Comparison of ENCODE assay signal across 16 cellular contexts in the genomic region with DNA sequence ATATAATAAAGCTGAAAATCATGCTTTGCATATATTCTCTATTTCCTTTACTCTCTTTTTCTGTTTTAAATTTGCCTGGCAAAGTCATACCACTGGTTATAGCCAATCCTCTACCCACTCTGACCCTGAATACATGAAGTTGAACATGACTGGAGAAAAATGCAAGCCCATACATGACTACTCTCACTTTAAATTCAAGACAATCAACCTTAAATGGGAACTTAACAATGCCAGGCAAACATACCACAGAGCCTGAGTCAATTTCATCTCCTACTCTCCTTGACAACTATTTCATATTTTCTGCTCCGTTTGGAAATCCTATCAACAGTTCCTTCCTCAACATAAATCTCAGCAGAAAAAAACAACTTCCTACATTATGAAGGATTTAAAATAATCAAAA. TPM values are rescaled to one million over a fixed set of nuclear protein-coding genes. Genes with fewer than 3 reads are reported as not detected.
DNase-seq lines count a peak whose midpoint lies in the region; ATAC-seq and TF ChIP-seq lines count a peak whose summit lies in the region.
"Had no signal": no experiment of that assay in that cellular context is flagged by ENCODE, and none has a peak within 500 bp of the region (broad histone marks: within the 10 kb centered on the region; RNA-seq: fewer than 3 reads in every experiment).

No MANE protein-coding gene starts in this region.

- H3K27ac ChIP-seq in RWPE1 (no peak overlapping the region), mammary epithelial cell (ENCODE audit: insufficient read depth, low read depth, low read length) (peak overlapping the region; percentile 90), foreskin keratinocyte (peak overlapping the region; percentile 90)
- H3K27ac ChIP-seq: A549 had no signal

- no TSS peak for BruUV-seq in mammary epithelial cell (replicated peaks; lab: Mats Ljungman, UMichigan)

- no peaks in the 10 kb centered on the region for H3K36me3 ChIP-seq in mammary epithelial cell (ENCODE audit: insufficient read depth, low read length)

- H3K9ac ChIP-seq in mammary epithelial cell (ENCODE audit: insufficient read depth, low read length): no peak overlapping the region

- no peaks in the 10 kb centered on the region for H3K79me2 ChIP-seq in mammary epithelial cell (ENCODE audit: insufficient read depth, low read length)

- intact Hi-C loops in mammary epithelial cell (cut with micrococcal nuclease): no loop called here

- 0% methylated on average over 1 of the region's 1 CpG for WGBS in mammary epithelial cell (ENCODE audit: low coverage, missing lambda C conversion rate)

- H3K9me3 ChIP-seq in mammary epithelial cell (replicated peaks; ENCODE audit: insufficient read depth, low read length): no peaks in the 10 kb centered on the region
- H3K9me3 ChIP-seq: A549 had no signal

- POLR2A ChIA-PET in RWPE1 (lab: Yijun Ruan, JAX; ENCODE audit: low non-redundant PET): no interaction called here
- POLR2A ChIA-PET in activated CD8-positive, alpha-beta T cell treated with anti-CD3 and anti-CD28 coated beads, Interleukin-2, amount 10 ng/mL, durations not matched to agents 7 days and 5 days (lab: Charles Lee): no interaction called here

- peak; percentile 36 for DNase-seq in RWPE1 (ENCODE audit: low spot score)
- peak; percentile 86 for DNase-seq in mammary epithelial cell
- DNase-seq in foreskin keratinocyte: peak; percentile 85 to 93
- DNase-seq in SW480 (ENCODE audit: low spot score): no peak
- no peak for DNase-seq in activated CD8-positive, alpha-beta T cell treated with anti-CD3 and anti-CD28 coated beads, Interleukin-2, amount 10 ng/mL, durations not matched to agents 7 days and 5 days
- DNase-seq: CD8-positive, alpha-beta T cell; COR-L47; DND-41; GDM1; GOT3; H9 had no signal

- no peaks in the 10 kb centered on the region for H3K9me3 Mint-ChIP-seq in activated CD8-positive, alpha-beta T cell treated with anti-CD3 and anti-CD28 coated beads, Interleukin-2, amount 10 ng/mL, durations not matched to agents 7 days and 5 days (ENCODE audit: insufficient read depth)
- H3K9me3 Mint-ChIP-seq: CD8-positive, alpha-beta T cell; H9 had no signal

- no peaks in the 10 kb centered on the region for H3K36me3 Mint-ChIP-seq in activated CD8-positive, alpha-beta T cell treated with anti-CD3 and anti-CD28 coated beads, Interleukin-2, amount 10 ng/mL, durations not matched to agents 7 days and 5 days (ENCODE audit: low read depth)
- H3K36me3 Mint-ChIP-seq: CD14-positive monocyte; CD8-positive, alpha-beta T cell had no signal

- in situ Hi-C loops in mammary epithelial cell (cut with MboI; ENCODE audit: low sequenced_read_pairs in 2 of 2): no loop called here

- dilution Hi-C loops in mammary epithelial cell (cut with HindIII; ENCODE audit: low sequenced_read_pairs): no loop called here

- peak overlapping the region; percentile 33 for H3K4me2 ChIP-seq in mammary epithelial cell (ENCODE audit: insufficient read depth, low read depth, low read length)
- H3K4me2 ChIP-seq: A549 had no signal

- H3K27me3 Mint-ChIP-seq in activated CD8-positive, alpha-beta T cell treated with anti-CD3 and anti-CD28 coated beads, Interleukin-2, amount 10 ng/mL, durations not matched to agents 7 days and 5 days (ENCODE audit: low read depth): no peaks in the 10 kb centered on the region

- peak overlapping the region; percentile 62 for H2AFZ ChIP-seq in mammary epithelial cell (ENCODE audit: low read depth, low read length)

- H3K4me3 Mint-ChIP-seq in activated CD8-positive, alpha-beta T cell treated with anti-CD3 and anti-CD28 coated beads, Interleukin-2, amount 10 ng/mL, durations not matched to agents 7 days and 5 days: no peak overlapping the region
- H3K4me3 Mint-ChIP-seq: CD14-positive monocyte; CD8-positive, alpha-beta T cell; H9 had no signal

- no peak overlapping the region for H3K4me3 ChIP-seq in mammary epithelial cell (replicated peaks in 1 of 3; ENCODE audit: insufficient read depth in 1 of 3, low read depth in 2 of 3, low read length in 3 of 3)
- H3K4me3 ChIP-seq: A549 had no signal

- TF ChIP-seq CTCF in RWPE1 (conservative IDR thresholded peaks at IDR 0.05; ENCODE audit: low read depth) (no peak), mammary epithelial cell (conservative IDR thresholded peaks at IDR 0.05 in 1 of 2, IDR thresholded peaks at IDR 0.05 in 1 of 2; ENCODE audit: extremely low read depth in 1 of 2, insufficient read depth in 1 of 2, low read depth in 1 of 2, low read length in 2 of 2) (no peak), foreskin keratinocyte (conservative IDR thresholded peaks at IDR 0.05) (no peak)

- peaks cover 20% of the 10 kb centered on the region for H3K4me1 ChIP-seq in mammary epithelial cell (ENCODE audit: insufficient read depth, low read length)
- H3K4me1 ChIP-seq in foreskin keratinocyte: peaks cover 9% of the 10 kb centered on the region
- H3K4me1 ChIP-seq: A549 had no signal

- H3K27me3 ChIP-seq in mammary epithelial cell (ENCODE audit: insufficient read depth, low read length) (no peaks in the 10 kb centered on the region), foreskin keratinocyte (no peaks in the 10 kb centered on the region)

- H3K4me1 Mint-ChIP-seq in activated CD8-positive, alpha-beta T cell treated with anti-CD3 and anti-CD28 coated beads, Interleukin-2, amount 10 ng/mL, durations not matched to agents 7 days and 5 days (ENCODE audit: low read depth): no peaks in the 10 kb centered on the region
- H3K4me1 Mint-ChIP-seq: CD14-positive monocyte, H9 had no signal

- H4K20me1 ChIP-seq in mammary epithelial cell (ENCODE audit: insufficient read depth, low read length): no peaks in the 10 kb centered on the region

- no peak overlapping the region for H3K27ac Mint-ChIP-seq in activated CD8-positive, alpha-beta T cell treated with anti-CD3 and anti-CD28 coated beads, Interleukin-2, amount 10 ng/mL, durations not matched to agents 7 days and 5 days
- H3K27ac Mint-ChIP-seq: CD14-positive monocyte; CD8-positive, alpha-beta T cell; H9 had no signal

- ATAC-seq in foreskin keratinocyte (peak; percentile 90), HG03108 (IDR thresholded peaks at IDR 0.05; ENCODE audit: unreplicated experiment) (no peak)
- ATAC-seq in activated CD8-positive, alpha-beta T cell treated with anti-CD3 and anti-CD28 coated beads, Interleukin-2, amount 10 ng/mL, durations not matched to agents 7 days and 5 days: no peak
- ATAC-seq: A549; CD8-positive, alpha-beta T cell; HepG2 had no signal

- CTCF ChIA-PET in RWPE1 (lab: Yijun Ruan, JAX): no interaction called here
- CTCF ChIA-PET in mammary epithelial cell (lab: Charles Lee; ENCODE audit: low non-redundant PET): no interaction called here
- CTCF ChIA-PET in activated CD8-positive, alpha-beta T cell treated with anti-CD3 and anti-CD28 coated beads, Interleukin-2, amount 10 ng/mL, durations not matched to agents 7 days and 5 days (lab: Charles Lee): no interaction called here

RNA-seq across cellular contexts. Expression of gene RAD51AP2, which starts 22.6 kb away (rescaled TPM):
- total RNA-seq in mammary epithelial cell: under 1 TPM; 0.17 to 0.24 TPM
- 0.02 TPM for polyA plus RNA-seq in mammary epithelial cell
- not detected for polyA minus RNA-seq in mammary epithelial cell
- 0.04 and 0.10 TPM in 2 replicates for total RNA-seq in foreskin keratinocyte
- polyA plus RNA-seq in foreskin keratinocyte: 0.03 TPM in 1 of 2 replicates, not detected in the other
- not detected for total RNA-seq in activated CD8-positive, alpha-beta T cell treated with anti-CD3 and anti-CD28 coated beads, Interleukin-2, amount 10 ng/mL, durations not matched to agents 7 days and 5 days
- total RNA-seq: CD8-positive, alpha-beta T cell had no signal
- polyA plus RNA-seq: A549, BJ, CD14-positive monocyte had no signal

RNA-seq across cellular contexts. Expression of gene VSNL1, which starts 44.9 kb away (rescaled TPM):
- total RNA-seq in mammary epithelial cell: 10 to 100 TPM; 15.7 to 20.0 TPM
- 40.4 TPM for polyA plus RNA-seq in mammary epithelial cell
- polyA minus RNA-seq in mammary epithelial cell: 15.3 TPM
- total RNA-seq in foreskin keratinocyte: 4.2 and 5.3 TPM in 2 replicates
- polyA plus RNA-seq in foreskin keratinocyte: 3.7 and 4.4 TPM in 2 replicates
- not detected for total RNA-seq in activated CD8-positive, alpha-beta T cell treated with anti-CD3 and anti-CD28 coated beads, Interleukin-2, amount 10 ng/mL, durations not matched to agents 7 days and 5 days
- total RNA-seq: CD8-positive, alpha-beta T cell had no signal
- polyA plus RNA-seq: A549, BJ, CD14-positive monocyte had no signal

Comparison
In these comparisons a context has a peak if more than half of its experiments do, and no peak if none do; other contexts are left out.
1. DNase-seq: peak in RWPE1 (single experiment), mammary epithelial cell (single experiment) and foreskin keratinocyte (2 of 2); none in SW480 (single experiment) and activated CD8-positive, alpha-beta T cell treated with anti-CD3 and anti-CD28 coated beads, Interleukin-2, amount 10 ng/mL, durations not matched to agents 7 days and 5 days (single experiment).